ENCODE assay signal across 1 cellular context in the genomic region with DNA sequence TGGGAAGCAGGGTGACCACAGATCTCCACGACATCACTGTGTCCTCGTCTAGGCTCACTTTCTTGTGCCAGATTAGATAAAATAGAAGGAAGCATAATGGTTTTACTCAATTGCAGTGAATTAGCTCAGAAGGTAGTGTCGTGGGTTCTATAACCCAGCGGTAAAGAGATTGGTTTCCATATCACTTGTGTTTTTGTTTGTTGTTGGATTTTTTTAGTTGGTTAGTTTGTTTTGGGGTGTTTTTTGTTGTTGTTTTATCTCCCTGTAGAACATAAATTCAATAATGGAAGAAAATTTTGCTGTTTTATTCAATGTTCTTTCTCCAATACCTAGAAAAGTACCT.
TF ChIP-seq lines count a peak whose summit lies in the region.

No MANE protein-coding gene starts in this region.

TF ChIP-seq in HCT116, 20 proteins besides CTCF, POLR2A, EP300 and RAD21:
- TF ChIP-seq FOSL1 (IDR thresholded peaks at IDR 0.05; ENCODE audit: low read depth): no peak
- TF ChIP-seq POLR2AphosphoS5 (IDR thresholded peaks at IDR 0.05; ENCODE audit: low read depth, low read length): no peak
- TF ChIP-seq, protein P1, sequence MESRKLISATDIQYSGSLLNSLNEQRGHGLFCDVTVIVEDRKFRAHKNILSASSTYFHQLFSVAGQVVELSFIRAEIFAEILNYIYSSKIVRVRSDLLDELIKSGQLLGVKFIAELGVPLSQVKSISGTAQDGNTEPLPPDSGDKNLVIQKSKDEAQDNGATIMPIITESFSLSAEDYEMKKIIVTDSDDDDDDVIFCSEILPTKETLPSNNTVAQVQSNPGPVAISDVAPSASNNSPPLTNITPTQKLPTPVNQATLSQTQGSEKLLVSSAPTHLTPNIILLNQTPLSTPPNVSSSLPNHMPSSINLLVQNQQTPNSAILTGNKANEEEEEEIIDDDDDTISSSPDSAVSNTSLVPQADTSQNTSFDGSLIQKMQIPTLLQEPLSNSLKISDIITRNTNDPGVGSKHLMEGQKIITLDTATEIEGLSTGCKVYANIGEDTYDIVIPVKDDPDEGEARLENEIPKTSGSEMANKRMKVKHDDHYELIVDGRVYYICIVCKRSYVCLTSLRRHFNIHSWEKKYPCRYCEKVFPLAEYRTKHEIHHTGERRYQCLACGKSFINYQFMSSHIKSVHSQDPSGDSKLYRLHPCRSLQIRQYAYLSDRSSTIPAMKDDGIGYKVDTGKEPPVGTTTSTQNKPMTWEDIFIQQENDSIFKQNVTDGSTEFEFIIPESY (IDR thresholded peaks at IDR 0.05; ENCODE audit: extremely low read depth, insufficient replicate concordance, low read length): no peak
- no peak for TF ChIP-seq CEBPB (IDR thresholded peaks at IDR 0.05; ENCODE audit: low read depth)
- no peak for TF ChIP-seq TCF7L2 (IDR thresholded peaks at IDR 0.05; ENCODE audit: borderline replicate concordance, extremely low read depth, insufficient read depth, insufficient read length)
- TF ChIP-seq SIN3A (IDR thresholded peaks at IDR 0.05; ENCODE audit: low read depth): no peak
- TF ChIP-seq, protein P2, sequence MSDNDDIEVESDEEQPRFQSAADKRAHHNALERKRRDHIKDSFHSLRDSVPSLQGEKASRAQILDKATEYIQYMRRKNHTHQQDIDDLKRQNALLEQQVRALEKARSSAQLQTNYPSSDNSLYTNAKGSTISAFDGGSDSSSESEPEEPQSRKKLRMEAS (IDR thresholded peaks at IDR 0.05): no peak
- TF ChIP-seq, protein P3, sequence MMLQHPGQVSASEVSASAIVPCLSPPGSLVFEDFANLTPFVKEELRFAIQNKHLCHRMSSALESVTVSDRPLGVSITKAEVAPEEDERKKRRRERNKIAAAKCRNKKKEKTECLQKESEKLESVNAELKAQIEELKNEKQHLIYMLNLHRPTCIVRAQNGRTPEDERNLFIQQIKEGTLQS (IDR thresholded peaks at IDR 0.05): no peak
- no peak for TF ChIP-seq CBX3 (IDR thresholded peaks at IDR 0.05; ENCODE audit: low read depth)
- TF ChIP-seq, protein P4, sequence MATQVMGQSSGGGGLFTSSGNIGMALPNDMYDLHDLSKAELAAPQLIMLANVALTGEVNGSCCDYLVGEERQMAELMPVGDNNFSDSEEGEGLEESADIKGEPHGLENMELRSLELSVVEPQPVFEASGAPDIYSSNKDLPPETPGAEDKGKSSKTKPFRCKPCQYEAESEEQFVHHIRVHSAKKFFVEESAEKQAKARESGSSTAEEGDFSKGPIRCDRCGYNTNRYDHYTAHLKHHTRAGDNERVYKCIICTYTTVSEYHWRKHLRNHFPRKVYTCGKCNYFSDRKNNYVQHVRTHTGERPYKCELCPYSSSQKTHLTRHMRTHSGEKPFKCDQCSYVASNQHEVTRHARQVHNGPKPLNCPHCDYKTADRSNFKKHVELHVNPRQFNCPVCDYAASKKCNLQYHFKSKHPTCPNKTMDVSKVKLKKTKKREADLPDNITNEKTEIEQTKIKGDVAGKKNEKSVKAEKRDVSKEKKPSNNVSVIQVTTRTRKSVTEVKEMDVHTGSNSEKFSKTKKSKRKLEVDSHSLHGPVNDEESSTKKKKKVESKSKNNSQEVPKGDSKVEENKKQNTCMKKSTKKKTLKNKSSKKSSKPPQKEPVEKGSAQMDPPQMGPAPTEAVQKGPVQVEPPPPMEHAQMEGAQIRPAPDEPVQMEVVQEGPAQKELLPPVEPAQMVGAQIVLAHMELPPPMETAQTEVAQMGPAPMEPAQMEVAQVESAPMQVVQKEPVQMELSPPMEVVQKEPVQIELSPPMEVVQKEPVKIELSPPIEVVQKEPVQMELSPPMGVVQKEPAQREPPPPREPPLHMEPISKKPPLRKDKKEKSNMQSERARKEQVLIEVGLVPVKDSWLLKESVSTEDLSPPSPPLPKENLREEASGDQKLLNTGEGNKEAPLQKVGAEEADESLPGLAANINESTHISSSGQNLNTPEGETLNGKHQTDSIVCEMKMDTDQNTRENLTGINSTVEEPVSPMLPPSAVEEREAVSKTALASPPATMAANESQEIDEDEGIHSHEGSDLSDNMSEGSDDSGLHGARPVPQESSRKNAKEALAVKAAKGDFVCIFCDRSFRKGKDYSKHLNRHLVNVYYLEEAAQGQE (IDR thresholded peaks at IDR 0.05; ENCODE audit: low read depth): no peak
- no peak for TF ChIP-seq ZNF274 (IDR thresholded peaks at IDR 0.05; ENCODE audit: low read depth, low read length)
- TF ChIP-seq EGR1 (IDR thresholded peaks at IDR 0.05; ENCODE audit: low read depth): no peak
- no peak for TF ChIP-seq EZH2 (IDR thresholded peaks at IDR 0.05)
- TF ChIP-seq SP1 (IDR thresholded peaks at IDR 0.05; ENCODE audit: low read depth): no peak
- no peak for TF ChIP-seq YY1 (IDR thresholded peaks at IDR 0.05; ENCODE audit: extremely low read depth, insufficient replicate concordance, low read depth, low read length)
- TF ChIP-seq SRF (IDR thresholded peaks at IDR 0.05; ENCODE audit: low read depth): no peak
- no peak for TF ChIP-seq EZH2phosphoT487 (IDR thresholded peaks at IDR 0.05; ENCODE audit: borderline replicate concordance)
- no peak; the same call in 1 of the 2 replicates for TF ChIP-seq JUND (IDR thresholded peaks at IDR 0.05)
